In genomic region chr11:118615996-118616395, GRCh38 we compare ENCODE assay signal across 14 cellular contexts. TPM values are rescaled to one million over a fixed set of nuclear protein-coding genes. Genes with fewer than 3 reads are reported as not detected.
DNase-seq lines count a peak whose midpoint lies in the region; ATAC-seq and TF ChIP-seq lines count a peak whose summit lies in the region.
"Had no signal": no experiment of that assay in that cellular context is flagged by ENCODE, and none has a peak within 500 bp of the region (broad histone marks: within the 10 kb centered on the region; RNA-seq: fewer than 3 reads in every experiment).

No MANE protein-coding gene starts in this region.

- H3K36me3 ChIP-seq in SK-N-MC (ENCODE audit: insufficient read depth, low read length) (no peaks in the 10 kb centered on the region), trophoblast cell (ENCODE audit: control insufficient read depth in 1 of 2, insufficient read depth in 2 of 2, low read length in 2 of 2) (no peaks in the 10 kb centered on the region)

- H3K27ac ChIP-seq in H9 (ENCODE audit: insufficient read length, low read depth, low read length) (peak overlapping the region; percentile 53), SK-N-MC (peak overlapping the region; percentile 34; the same call in 1 of the 2 replicates), trophoblast cell (ENCODE audit: low read depth, low read length) (peak overlapping the region; percentile 41)

- no peak for TF ChIP-seq CTCF in H9 (conservative IDR thresholded peaks at IDR 0.05)

- H4K12ac ChIP-seq in trophoblast cell (ENCODE audit: low read depth, low read length), result no peak overlapping the region

- H3K9me3 Mint-ChIP-seq in H9, result no peaks in the 10 kb centered on the region; a peak in 2 of 5 replicates
- H3K9me3 Mint-ChIP-seq in immature natural killer cell, result no peaks in the 10 kb centered on the region
- H3K9me3 Mint-ChIP-seq: CD4-positive, alpha-beta T cell had no signal

- peak overlapping the region; percentile 16 for H4K5ac ChIP-seq in H9 (ENCODE audit: insufficient read length, low read depth, low read length)

- H3K27me3 ChIP-seq in H9 (ENCODE audit: insufficient read depth, low read length), result no peaks in the 10 kb centered on the region; the same call in 1 of the 2 replicates
- H3K27me3 ChIP-seq in trophoblast cell (ENCODE audit: insufficient read depth, low read length), result no peaks in the 10 kb centered on the region
- H3K27me3 ChIP-seq: esophagus muscularis mucosa had no signal

- H3K79me1 ChIP-seq in H9 (ENCODE audit: insufficient read depth, low read depth, low read length, poor library complexity, severe bottlenecking) (no peaks in the 10 kb centered on the region), trophoblast cell (ENCODE audit: low read length) (peaks cover 28% of the 10 kb centered on the region)

- H2BK15ac ChIP-seq in H9 (ENCODE audit: low read depth, low read length), result no peak overlapping the region

- no peak overlapping the region for H4K8ac ChIP-seq in H9 (replicated peaks; ENCODE audit: insufficient read length, low read depth, low read length)
- no peak overlapping the region for H4K8ac ChIP-seq in trophoblast cell (ENCODE audit: low read depth, low read length)

- no peak overlapping the region for H2BK20ac ChIP-seq in H9 (ENCODE audit: low read depth, low read length, poor library complexity, severe bottlenecking)

- H3K23ac ChIP-seq in H9 (ENCODE audit: insufficient read length, low read depth, low read length), result no peak overlapping the region
- no peak overlapping the region for H3K23ac ChIP-seq in trophoblast cell (ENCODE audit: low read length)

- H3K4me3 ChIP-seq in SK-N-MC (no peak overlapping the region), trophoblast cell (ENCODE audit: low read depth, low read length) (no peak overlapping the region)
- H3K4me3 ChIP-seq: esophagus muscularis mucosa, stomach had no signal

- intact Hi-C loops in left ventricle myocardium superior (cut with micrococcal nuclease), result no loop called here

- H3K27ac Mint-ChIP-seq in H9 (peak overlapping the region; percentile 81 to 96 (median 93)), immature natural killer cell (no peak overlapping the region)
- H3K27ac Mint-ChIP-seq: CD4-positive, alpha-beta T cell had no signal

- no peaks in the 10 kb centered on the region; a peak in 1 of 7 replicates for H3K36me3 Mint-ChIP-seq in H9 (ENCODE audit: insufficient read depth in 1 of 3, low read depth in 3 of 3)
- peaks cover 0 to 3% (median 0%) of the 10 kb centered on the region in 3 donors for H3K36me3 Mint-ChIP-seq in immature natural killer cell

- no peak overlapping the region for H3K56ac ChIP-seq in H9 (ENCODE audit: insufficient read length, low read depth, low read length)

- H3K14ac ChIP-seq in H9 (ENCODE audit: insufficient read depth, low read length) (peak overlapping the region; percentile 42), trophoblast cell (ENCODE audit: low read length) (peak overlapping the region; percentile 50)

- H4K91ac ChIP-seq in H9 (ENCODE audit: insufficient read length, low read depth, low read length) (peak overlapping the region; percentile 70), trophoblast cell (ENCODE audit: low read depth, low read length) (peak overlapping the region; percentile 69)

- H2BK12ac ChIP-seq in H9 (ENCODE audit: insufficient read length, low read depth, low read length) (peak overlapping the region; percentile 5), trophoblast cell (ENCODE audit: low read length) (peak overlapping the region; percentile 37)

- peak overlapping the region; percentile 22 for H3K4me2 ChIP-seq in H9 (ENCODE audit: insufficient read depth, insufficient read length, low read length)
- H3K4me2 ChIP-seq in trophoblast cell (ENCODE audit: low read length), result peak overlapping the region; percentile 35

- H3K79me2 ChIP-seq in H9 (ENCODE audit: insufficient read depth, low read length), result no peaks in the 10 kb centered on the region
- peaks cover 4% of the 10 kb centered on the region for H3K79me2 ChIP-seq in trophoblast cell (ENCODE audit: control insufficient read depth, insufficient read depth, low read length, poor library complexity)

- H3K4me1 ChIP-seq in H9 (ENCODE audit: insufficient read depth, low read length) (peaks cover 15% of the 10 kb centered on the region), trophoblast cell (ENCODE audit: control insufficient read depth in 1 of 2, insufficient read depth in 2 of 2, low read length in 2 of 2) (peaks cover 43 to 59% of the 10 kb centered on the region in 2 experiments)

- DNase-seq in H9 (peak; percentile 58), SK-N-MC (ENCODE audit: low read depth, low spot score) (no peak), left ventricle myocardium superior (peak; percentile 15), trophoblast cell (no peak), AML-193 (lab: John Stamatoyannopoulos, UW) (no peak), immature natural killer cell (no peak)
- DNase-seq: CD4-positive, alpha-beta T cell; NCI-H1048; NCI-H446 treated with DMSO at 0.1 percent for 48 hours; stomach had no signal

- H3K23me2 ChIP-seq in H9 (ENCODE audit: insufficient read length, low read depth, low read length, poor library complexity, severe bottlenecking), result no peaks in the 10 kb centered on the region

- H3K4me1 Mint-ChIP-seq in H9 (peaks cover 80 to 83% of the 10 kb centered on the region in 2 experiments), immature natural killer cell (peaks cover 13 to 17% of the 10 kb centered on the region in 2 donors)

- no CpG with 5 or more reads among the region's 5 CpGs for WGBS in H9 (ENCODE audit: extremely low coverage, insufficient read length, low lambda C conversion rate)
- WGBS in trophoblast cell (ENCODE audit: extremely low coverage, insufficient coverage, insufficient read length), result no CpG with 5 or more reads among the region's 5 CpGs

- H2AK5ac ChIP-seq in H9 (ENCODE audit: insufficient read length, low read length) (peak overlapping the region; percentile 14), trophoblast cell (ENCODE audit: low read length) (peak overlapping the region; percentile 77)

- H3K27me3 Mint-ChIP-seq in H9 (ENCODE audit: low read depth) (peaks cover 15% of the 10 kb centered on the region), immature natural killer cell (ENCODE audit: low read depth in 3 of 3) (peaks cover 2 to 10% (median 7%) of the 10 kb centered on the region in 3 donors)

- H3K9me3 ChIP-seq in H9 (ENCODE audit: control insufficient read depth, low read depth, low read length) (no peaks in the 10 kb centered on the region), SK-N-MC (ENCODE audit: low read depth, low read length) (no peaks in the 10 kb centered on the region), trophoblast cell (ENCODE audit: insufficient read depth, low read depth, low read length) (no peaks in the 10 kb centered on the region)
- H3K9me3 ChIP-seq: esophagus muscularis mucosa, stomach had no signal

- H2BK5ac ChIP-seq in H9 (ENCODE audit: insufficient read length, low read length) (no peak overlapping the region), trophoblast cell (ENCODE audit: low read depth, low read length, poor library complexity) (peak overlapping the region; percentile 24)

- ATAC-seq in left ventricle myocardium superior, result no peak
- no peak for ATAC-seq in GM21423 (IDR thresholded peaks at IDR 0.05; ENCODE audit: unreplicated experiment)
- ATAC-seq in GM21786 (IDR thresholded peaks at IDR 0.05; ENCODE audit: unreplicated experiment), result no peak
- ATAC-seq: sciatic nerve had no signal

- H2BK120ac ChIP-seq in H9 (ENCODE audit: low read depth, low read length, poor library complexity, severe bottlenecking) (peak overlapping the region; percentile 25), trophoblast cell (ENCODE audit: insufficient read depth, low read length, poor library complexity) (peak overlapping the region; percentile 64)

- H3K9ac ChIP-seq in H9 (ENCODE audit: extremely low read depth, insufficient read length, low read length) (no peak overlapping the region), SK-N-MC (ENCODE audit: insufficient read length) (no peak overlapping the region), trophoblast cell (ENCODE audit: low read length) (peak overlapping the region; percentile 1)

- H2AFZ ChIP-seq in H9 (ENCODE audit: low read length) (no peak overlapping the region), trophoblast cell (ENCODE audit: insufficient read depth, low read length, poor library complexity) (no peak overlapping the region)

- H3T11ph ChIP-seq in H9 (ENCODE audit: low read length), result no peak overlapping the region

- H3K4me3 Mint-ChIP-seq in H9, result peak overlapping the region in 1 of 2 experiments; percentile 68; a peak in 2 of 5 replicates
- no peak overlapping the region for H3K4me3 Mint-ChIP-seq in immature natural killer cell
- H3K4me3 Mint-ChIP-seq: CD4-positive, alpha-beta T cell had no signal

- H4K20me1 ChIP-seq in H9 (ENCODE audit: control insufficient read depth, insufficient read depth, insufficient read length), result no peaks in the 10 kb centered on the region

- H3K4ac ChIP-seq in H9 (ENCODE audit: low read depth, low read length) (peak overlapping the region; percentile 46), trophoblast cell (ENCODE audit: low read depth, low read length) (no peak overlapping the region)

- H3K18ac ChIP-seq in H9 (ENCODE audit: insufficient read length, low read depth, low read length), result peak overlapping the region; percentile 88
- peak overlapping the region; percentile 28 for H3K18ac ChIP-seq in trophoblast cell (ENCODE audit: low read length)

RNA-seq across cellular contexts. Expression of gene PHLDB1, which starts 8.6 kb away (rescaled TPM):
- total RNA-seq in H9 (2021) (55.7 and 56.0 TPM in 2 replicates), left ventricle myocardium superior (97.7 TPM)
- 22.5 and 22.6 TPM in 2 replicates for polyA plus RNA-seq in trophoblast cell (2013)
- under 1 TPM in 1 of 3 donors, not detected in 2; 0.17 TPM for polyA plus RNA-seq in immature natural killer cell

RNA-seq across cellular contexts. Expression of gene ARCN1, which starts 43.8 kb away (rescaled TPM):
- 152 TPM in 2 replicates for total RNA-seq in H9 (2021)
- total RNA-seq in left ventricle myocardium superior, result 97.1 TPM
- 246 and 250 TPM in 2 replicates for polyA plus RNA-seq in trophoblast cell (2013)
- 100 to 1,000 TPM in 2 of 3 donors, 10 to 100 TPM in 1; 99.9 to 164 (median 157) TPM for polyA plus RNA-seq in immature natural killer cell

RNA-seq across cellular contexts. Expression of gene IFT46, which starts 50.3 kb away (rescaled TPM):
- total RNA-seq in H9 (2021), result 10.3 and 11.5 TPM in 2 replicates
- 22.4 TPM for total RNA-seq in left ventricle myocardium superior
- 11.9 and 13.7 TPM in 2 replicates for polyA plus RNA-seq in trophoblast cell (2013)
- polyA plus RNA-seq in immature natural killer cell, result 1 to 10 TPM; 5.9 to 8.1 (median 7.4) TPM

Comparison
In these comparisons a context has a peak if more than half of its experiments do, and no peak if none do; other contexts are left out.
1. DNase-seq: peak in H9 (single experiment) and left ventricle myocardium superior (single experiment); none in SK-N-MC (single experiment), trophoblast cell (0 of 2), AML-193 (0 of 2) and immature natural killer cell (0 of 3).
2. H3K27ac Mint-ChIP-seq: peak in H9 (3 of 3); none in immature natural killer cell (0 of 6).
3. Peak in every context shown above with its lines, with median percentiles within 50 percentile points of each other: H3K27ac ChIP-seq.